In the genomic region with DNA sequence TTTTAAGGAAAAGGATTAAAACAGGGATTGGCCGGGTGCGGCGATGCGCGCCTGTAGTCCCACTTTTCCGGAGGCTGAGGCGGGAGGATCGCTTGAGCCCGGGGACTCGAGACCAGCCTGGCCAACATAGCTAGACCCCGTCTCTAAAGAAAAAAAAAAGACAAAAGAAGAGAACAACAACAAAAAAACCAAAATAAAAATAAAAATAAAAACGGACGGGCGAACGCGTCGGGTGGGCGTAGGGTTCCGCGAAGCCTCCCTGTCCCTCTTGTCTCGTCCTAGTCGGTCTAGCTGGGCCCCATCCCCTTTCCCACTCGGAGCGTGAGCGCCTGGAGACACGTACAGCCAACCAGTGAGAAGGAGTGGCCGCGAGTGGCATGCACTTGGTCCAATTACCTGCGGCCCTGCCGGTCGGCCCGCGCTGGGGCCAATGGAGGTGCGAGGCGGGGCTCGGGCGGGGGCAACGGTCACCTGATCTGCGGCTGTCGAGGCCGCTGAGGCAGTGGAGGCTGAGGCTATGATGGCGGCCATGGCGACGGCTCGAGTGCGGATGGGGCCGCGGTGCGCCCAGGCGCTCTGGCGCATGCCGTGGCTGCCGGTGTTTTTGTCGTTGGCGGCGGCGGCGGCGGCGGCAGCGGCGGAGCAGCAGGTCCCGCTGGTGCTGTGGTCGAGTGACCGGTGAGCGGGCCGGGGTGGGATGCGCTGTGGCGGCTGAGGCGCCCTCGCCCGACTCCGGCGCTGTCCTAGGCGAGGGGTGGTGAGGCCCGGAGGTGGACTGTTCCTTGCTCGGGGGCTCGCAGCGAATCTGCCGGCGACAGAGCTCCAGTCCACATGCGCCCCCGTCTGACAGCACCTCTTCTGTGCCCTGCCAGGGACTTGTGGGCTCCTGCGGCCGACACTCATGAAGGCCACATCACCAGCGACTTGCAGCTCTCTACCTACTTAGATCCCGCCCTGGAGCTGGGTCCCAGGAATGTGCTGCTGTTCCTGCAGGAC, we compare ENCODE assay signal across 8 cellular contexts. TPM values are rescaled to one million over a fixed set of nuclear protein-coding genes. Genes with fewer than 3 reads are reported as not detected.
DNase-seq lines count a peak whose midpoint lies in the region; ATAC-seq, FAIRE-seq and TF ChIP-seq lines count a peak whose summit lies in the region.

Gene ATP6AP1 (plus strand): TSS at position 502 of the 996 bp plus-strand sequence. CDS start 16 bp downstream, at position 518.

- H3K36me3 ChIP-seq in kidney (ENCODE audit: control insufficient read depth in 1 of 2, insufficient read depth in 2 of 2, low read length in 2 of 2), result peaks cover 2 to 5% of the 10 kb centered on the region in 2 donors

- no peaks in the 10 kb centered on the region for H3K9me3 ChIP-seq in kidney (ENCODE audit: control insufficient read depth in 1 of 2, low read length in 2 of 2)

- peak within 1 kb of the TSS; percentile 71 to 89 for H3K27ac ChIP-seq in kidney (ENCODE audit: low read depth in 2 of 2, low read length in 2 of 2)

- ATAC-seq in HG03196 (IDR thresholded peaks at IDR 0.05; ENCODE audit: unreplicated experiment), result peak; percentile 98

- DNase-seq in AG08396 (ENCODE audit: low spot score), result peak; percentile 94
- peak; percentile 85 to 94 for DNase-seq in NCI-H446 (lab: John Stamatoyannopoulos, UW)
- peak; percentile 85 for DNase-seq in activated CD4-positive, CD25-positive, alpha-beta regulatory T cell treated with anti-CD3 and anti-CD28 coated beads, Interleukin-2, amount 50 U/mL, for 72 hours
- peak; percentile 34 to 56 for DNase-seq in cerebellar nuclear complex (lab: John Stamatoyannopoulos, UW)
- DNase-seq in kidney, result peak; percentile 97
- DNase-seq in stimulated activated CD4-positive, alpha-beta T cell treated with anti-CD3 and anti-CD28 coated beads, Interleukin-15, amount 100 ng/mL, for 24 hours, result peak; percentile 92

- H3K9ac ChIP-seq in kidney (ENCODE audit: low read length in 2 of 2), result peak within 1 kb of the TSS; percentile 41 to 63

- H3K4me1 ChIP-seq in kidney (ENCODE audit: control insufficient read depth in 1 of 2, insufficient read depth in 1 of 2, low read depth in 1 of 2, low read length in 2 of 2), result peaks cover 0 to 5% of the 10 kb centered on the region in 2 donors

- H3K4me3 ChIP-seq in kidney (ENCODE audit: low read length in 2 of 2), result peak within 1 kb of the TSS; percentile 63 to 75

- TF ChIP-seq POLR2A in GM18951 (IDR thresholded peaks at IDR 0.05; ENCODE audit: extremely low read depth, insufficient read depth, insufficient read length), result peak; percentile 68

- in situ Hi-C loops in GM18951 (cut with MboI; ENCODE audit: low sequenced_read_pairs, unreplicated experiment), result no loop called here

- no peak for TF ChIP-seq CTCF in kidney (IDR thresholded peaks at IDR 0.05; ENCODE audit: borderline replicate concordance, extremely low read depth, insufficient read depth)

- intact Hi-C loops in kidney (cut with DNase I), result no loop called here

- FAIRE-seq in kidney (lab: Jason Lieb, UNC), result peak; percentile 19

RNA-seq across cellular contexts. Expression of gene ATP6AP1, which starts in this region (rescaled TPM):
- total RNA-seq in kidney, result 121 TPM
- polyA plus RNA-seq in kidney (ENCODE audit: insufficient read depth, low read depth, low replicate concordance), result 205 TPM

Comparison
In these comparisons a context has a peak if more than half of its experiments do, and no peak if none do; other contexts are left out.
1. Peak in every context shown above with its lines: DNase-seq, ATAC-seq, H3K4me3 ChIP-seq and H3K27ac ChIP-seq.
2. DNase-seq: peak in every context shown above with its lines; median percentile 97 in kidney; 94 in AG08396; 92 in stimulated activated CD4-positive, alpha-beta T cell treated with anti-CD3 and anti-CD28 coated beads, Interleukin-15, amount 100 ng/mL, for 24 hours; 90 in NCI-H446; 85 in activated CD4-positive, CD25-positive, alpha-beta regulatory T cell treated with anti-CD3 and anti-CD28 coated beads, Interleukin-2, amount 50 U/mL, for 72 hours; 45 in cerebellar nuclear complex.